Comparison of ENCODE assay signal across 8 cellular contexts in genomic region chr1:11907275-11908138, GRCh38. TPM values are rescaled to one million over a fixed set of nuclear protein-coding genes. Genes with fewer than 3 reads are reported as not detected.
DNase-seq lines count a peak whose midpoint lies in the region; ATAC-seq, FAIRE-seq and TF ChIP-seq lines count a peak whose summit lies in the region.

No MANE protein-coding gene starts in this region.

- TF ChIP-seq EP300 in HepG2 (IDR thresholded peaks at IDR 0.05; ENCODE audit: low read depth in 2 of 2, low read length in 2 of 2) (no peak), HepG2 (CRISPR knock-in tag; IDR thresholded peaks at IDR 0.05; ENCODE audit: borderline replicate concordance) (no peak)

- H2AFZ ChIP-seq in HepG2 (ENCODE audit: low read length) = no peak overlapping the region

- POLR2A ChIA-PET in HepG2 (lab: Yijun Ruan, JAX) = interaction anchor here (0.7 to 8.7 kb wide), 35 partner anchors 9 to 640 kb away, joined by 3 to 178 read pairs (median 8); partner anchors contain the start of genes AGTRAP, CLCN6, FBXO6 and KIAA2013

- ATAC-seq in GM19372 (IDR thresholded peaks at IDR 0.05; ENCODE audit: low read depth, unreplicated experiment) (peak; percentile 46), HG03565 (IDR thresholded peaks at IDR 0.05; ENCODE audit: unreplicated experiment) (peak; percentile 37), HepG2 (peak; percentile 63)

- peak; percentile 79 for FAIRE-seq in HepG2 (lab: Jason Lieb, UNC)

- H3K9ac ChIP-seq in BLaER1 treated with 17β-estradiol and CSF1 and Interleukin-3, amounts not matched to agents 10 nM and 100 nM = peak overlapping the region; percentile 88 to 98 (median 92)
- H3K9ac ChIP-seq in HepG2 (ENCODE audit: insufficient read depth, low read depth, low read length) = peak overlapping the region; percentile 99

- peaks cover 0 to 4% (median 0%) of the 10 kb centered on the region in 11 experiments; a peak in 2 of 22 replicates for H4K20me1 ChIP-seq in BLaER1 treated with 17β-estradiol and CSF1 and Interleukin-3, amounts not matched to agents 10 nM and 100 nM
- no peaks in the 10 kb centered on the region for H4K20me1 ChIP-seq in HepG2 (ENCODE audit: insufficient read depth, low read length)

- TF ChIP-seq CTCF in HepG2 (CRISPR knock-in tag; IDR thresholded peaks at IDR 0.05) = peak; percentile 84

- intact Hi-C loops in dendritic cell treated with granulocyte-macrophage colony-stimulating factor and Interleukin-4, amounts not matched to agents 40 ng/mL and 50 ng/mL, for 4 days (cut with micrococcal nuclease) = loop anchor here (2.0 to 5.0 kb wide), 3 partner anchors 69 to 115 kb away; no protein-coding TSS in a partner anchor
- intact Hi-C loops in HepG2 (cut with micrococcal nuclease; ENCODE audit: unreplicated experiment) = loop anchor here (1.0 to 5.0 kb wide), 3 partner anchors 21 to 65 kb away; no protein-coding TSS in a partner anchor

- peaks cover 6% of the 10 kb centered on the region for H3K36me3 Mint-ChIP-seq in dendritic cell treated with granulocyte-macrophage colony-stimulating factor and Interleukin-4, amounts not matched to agents 40 ng/mL and 50 ng/mL, for 4 days (ENCODE audit: low read depth)

- no peaks in the 10 kb centered on the region for H3K79me2 ChIP-seq in HepG2 (ENCODE audit: insufficient read depth, low read length)

- no peak for TF ChIP-seq POLR2A in HepG2 (IDR thresholded peaks at IDR 0.05; ENCODE audit: insufficient read depth in 1 of 2, low read depth in 2 of 2, low read length in 2 of 2)

- peak; percentile 34; the same call in 1 of the 2 replicates for TF ChIP-seq RAD21 in HepG2 (CRISPR knock-in tag; IDR thresholded peaks at IDR 0.05)

- peaks cover 25 to 41% (median 36%) of the 10 kb centered on the region in 10 experiments for H3K4me1 ChIP-seq in BLaER1 treated with 17β-estradiol and CSF1 and Interleukin-3, amounts not matched to agents 10 nM and 100 nM
- peaks cover 40% of the 10 kb centered on the region for H3K4me1 ChIP-seq in HepG2 (ENCODE audit: insufficient read depth, low read length)

- peak overlapping the region; percentile 98 for H3K27ac Mint-ChIP-seq in dendritic cell treated with granulocyte-macrophage colony-stimulating factor and Interleukin-4, amounts not matched to agents 40 ng/mL and 50 ng/mL, for 4 days

- 4% methylated on average over 21 of the region's 21 CpGs for WGBS in HepG2 (ENCODE audit: low lambda C conversion rate)

- in situ Hi-C loops in HepG2 (cut with HindIII; ENCODE audit: extremely low pct_ligation_motif_present, low pct_unique_long_range_greater_than_20kb) = no loop called here

- peak; percentile 89 for DNase-seq in NCI-H748 (lab: John Stamatoyannopoulos, UW; ENCODE audit: unreplicated experiment)
- DNase-seq in activated CD4-positive, alpha-beta T cell treated with anti-CD3 and anti-CD28 coated beads, Interleukin-2, amount 50 U/mL, for 4 hours = peak; percentile 88 to 90
- peak; percentile 93 for DNase-seq in HepG2 (ENCODE audit: low spot score)
- DNase-seq in stimulated activated CD4-positive, alpha-beta T cell treated with anti-CD3 and anti-CD28 coated beads, Interleukin-2, amount 100 ng/mL, for 4 hours (ENCODE audit: low read depth) = peak; percentile 84

- CTCF ChIA-PET in HepG2 (lab: Yijun Ruan, JAX; ENCODE audit: low intra/inter-chr PET ratio, low total read pairs) = interaction anchor here (1.5 kb wide), 1 partner anchor 69 kb away, joined by 15 read pairs; no protein-coding TSS in a partner anchor

- H3K27me3 ChIP-seq in BLaER1 treated with 17β-estradiol and CSF1 and Interleukin-3, amounts not matched to agents 10 nM and 100 nM = no peaks in the 10 kb centered on the region
- H3K27me3 ChIP-seq in HepG2 (ENCODE audit: control insufficient read depth in 1 of 2, insufficient read depth in 2 of 2, low read length in 2 of 2) = peaks cover 0 to 2% of the 10 kb centered on the region in 2 experiments; a peak in 2 of 5 replicates

- no peaks in the 10 kb centered on the region for H3K36me3 ChIP-seq in BLaER1 treated with 17β-estradiol and CSF1 and Interleukin-3, amounts not matched to agents 10 nM and 100 nM
- H3K36me3 ChIP-seq in HepG2 (replicated peaks in 1 of 2; ENCODE audit: control insufficient read depth in 1 of 2, insufficient read depth in 2 of 2, low read length in 2 of 2) = no peaks in the 10 kb centered on the region

- no TSS peak for BruUV-seq in HepG2 (replicated peaks; lab: Mats Ljungman, UMichigan)

- peak overlapping the region; percentile 82 for H3K4me3 Mint-ChIP-seq in dendritic cell treated with granulocyte-macrophage colony-stimulating factor and Interleukin-4, amounts not matched to agents 40 ng/mL and 50 ng/mL, for 4 days

- peak overlapping the region; percentile 57 to 97 (median 67) for H3K4me2 ChIP-seq in BLaER1 treated with 17β-estradiol and CSF1 and Interleukin-3, amounts not matched to agents 10 nM and 100 nM
- H3K4me2 ChIP-seq in HepG2 (ENCODE audit: low read depth, low read length) = peak overlapping the region; percentile 94

- H3K4me1 Mint-ChIP-seq in dendritic cell treated with granulocyte-macrophage colony-stimulating factor and Interleukin-4, amounts not matched to agents 40 ng/mL and 50 ng/mL, for 4 days (ENCODE audit: low read depth) = peaks cover 24% of the 10 kb centered on the region

- H3K27me3 Mint-ChIP-seq in dendritic cell treated with granulocyte-macrophage colony-stimulating factor and Interleukin-4, amounts not matched to agents 40 ng/mL and 50 ng/mL, for 4 days = peaks cover 4% of the 10 kb centered on the region

- H3K4me3 ChIP-seq in BLaER1 treated with 17β-estradiol and CSF1 and Interleukin-3, amounts not matched to agents 10 nM and 100 nM = peak overlapping the region in 3 of 10 experiments; percentile 57 to 66 (median 64); a peak in 5 of 20 replicates
- peak overlapping the region in 1 of 3 experiments; percentile 76; a peak in 3 of 6 replicates for H3K4me3 ChIP-seq in HepG2 (replicated peaks in 1 of 3; ENCODE audit: insufficient read depth in 1 of 3, low read depth in 2 of 3, low read length in 3 of 3)

- H3K9me3 ChIP-seq in BLaER1 treated with 17β-estradiol and CSF1 and Interleukin-3, amounts not matched to agents 10 nM and 100 nM (replicated peaks in 1 of 11) = no peaks in the 10 kb centered on the region
- no peaks in the 10 kb centered on the region for H3K9me3 ChIP-seq in HepG2 (ENCODE audit: low read length)

- H3K27ac ChIP-seq in BLaER1 treated with 17β-estradiol and CSF1 and Interleukin-3, amounts not matched to agents 10 nM and 100 nM = peak overlapping the region; percentile 93 to 99 (median 97)
- H3K27ac ChIP-seq in HepG2 (ENCODE audit: extremely low read length, insufficient read depth, low read length) = peak overlapping the region; percentile 100

- H3K9me3 Mint-ChIP-seq in dendritic cell treated with granulocyte-macrophage colony-stimulating factor and Interleukin-4, amounts not matched to agents 40 ng/mL and 50 ng/mL, for 4 days = no peaks in the 10 kb centered on the region

RNA-seq across cellular contexts. Expression of gene KIAA2013, which starts 18.7 kb away (rescaled TPM):
- total RNA-seq in HepG2 (2016; rRNA removed; fragmentation: Illumina TruSeq; extraction: Trizol) = 47.7 and 76.0 TPM in 2 replicates
- total RNA-seq in HepG2 (2016; cell fraction: cytosol; rRNA removed; fragmentation: Illumina TruSeq; extraction: Trizol; ENCODE audit: low read depth) = 39.0 and 40.3 TPM in 2 replicates
- 45.3 and 75.8 TPM in 2 replicates for total RNA-seq in HepG2 (2016; cell fraction: insoluble cytoplasmic fraction; rRNA removed; fragmentation: Illumina TruSeq; extraction: Trizol)
- total RNA-seq in HepG2 (2016; cell fraction: membrane; rRNA removed; fragmentation: Illumina TruSeq; extraction: Trizol) = 84.9 and 91.5 TPM in 2 replicates
- total RNA-seq in HepG2 (2016; cell fraction: nucleus; rRNA removed; fragmentation: Illumina TruSeq; extraction: Trizol) = 48.8 and 56.1 TPM in 2 replicates
- 141 and 163 TPM in 2 replicates for polyA plus RNA-seq in HepG2 (2011; rRNA removed)
- polyA plus RNA-seq in HepG2 (2011; cell fraction: cytosol; rRNA removed) = 151 and 283 TPM in 2 replicates
- 137 and 147 TPM in 2 replicates for polyA plus RNA-seq in HepG2 (2011; cell fraction: nucleus; rRNA removed)
- 61.9 and 67.1 TPM in 2 replicates for polyA plus RNA-seq in HepG2 (2012)
- polyA plus RNA-seq in HepG2 (2016; cell fraction: cytosol; fragmentation: Illumina TruSeq; extraction: Trizol; ENCODE audit: low read depth) = 45.1 and 45.9 TPM in 2 replicates
- polyA plus RNA-seq in HepG2 (2016; cell fraction: insoluble cytoplasmic fraction; fragmentation: Illumina TruSeq; extraction: Trizol; ENCODE audit: low read depth) = 53.5 and 55.6 TPM in 2 replicates
- 73.8 and 79.8 TPM in 2 replicates for polyA plus RNA-seq in HepG2 (2016; cell fraction: membrane; fragmentation: Illumina TruSeq; extraction: Trizol; ENCODE audit: low read depth)
- 92.2 and 94.4 TPM in 2 replicates for polyA plus RNA-seq in HepG2 (2016; cell fraction: nucleus; fragmentation: Illumina TruSeq; extraction: Trizol; ENCODE audit: insufficient read depth, low read depth)
- polyA minus RNA-seq in HepG2 (2011; rRNA and poly(A)+ RNA removed; ENCODE audit: low replicate concordance) = 68.1 and 270 TPM in 2 replicates
- polyA minus RNA-seq in HepG2 (2011; cell fraction: cytosol; rRNA and poly(A)+ RNA removed) = 85.2 and 94.3 TPM in 2 replicates
- 25.0 and 28.0 TPM in 2 replicates for polyA minus RNA-seq in HepG2 (2011; cell fraction: nucleus; rRNA and poly(A)+ RNA removed)

RNA-seq across cellular contexts. Expression of gene PLOD1, which starts 27.0 kb away (rescaled TPM):
- 31.0 and 70.1 TPM in 2 replicates for total RNA-seq in HepG2 (2016; rRNA removed; fragmentation: Illumina TruSeq; extraction: Trizol)
- total RNA-seq in HepG2 (2016; cell fraction: cytosol; rRNA removed; fragmentation: Illumina TruSeq; extraction: Trizol; ENCODE audit: low read depth) = 8.1 and 9.3 TPM in 2 replicates
- total RNA-seq in HepG2 (2016; cell fraction: insoluble cytoplasmic fraction; rRNA removed; fragmentation: Illumina TruSeq; extraction: Trizol) = 23.8 and 71.6 TPM in 2 replicates
- 22.0 and 25.0 TPM in 2 replicates for total RNA-seq in HepG2 (2016; cell fraction: membrane; rRNA removed; fragmentation: Illumina TruSeq; extraction: Trizol)
- total RNA-seq in HepG2 (2016; cell fraction: nucleus; rRNA removed; fragmentation: Illumina TruSeq; extraction: Trizol) = 69.1 and 83.4 TPM in 2 replicates
- polyA plus RNA-seq in HepG2 (2011; rRNA removed) = 318 and 361 TPM in 2 replicates
- polyA plus RNA-seq in HepG2 (2011; cell fraction: cytosol; rRNA removed) = 268 and 334 TPM in 2 replicates
- 289 and 340 TPM in 2 replicates for polyA plus RNA-seq in HepG2 (2011; cell fraction: nucleus; rRNA removed)
- polyA plus RNA-seq in HepG2 (2012) = 213 and 215 TPM in 2 replicates
- 10.1 and 11.2 TPM in 2 replicates for polyA plus RNA-seq in HepG2 (2016; cell fraction: cytosol; fragmentation: Illumina TruSeq; extraction: Trizol; ENCODE audit: low read depth)
- 27.4 and 35.7 TPM in 2 replicates for polyA plus RNA-seq in HepG2 (2016; cell fraction: insoluble cytoplasmic fraction; fragmentation: Illumina TruSeq; extraction: Trizol; ENCODE audit: low read depth)
- polyA plus RNA-seq in HepG2 (2016; cell fraction: membrane; fragmentation: Illumina TruSeq; extraction: Trizol; ENCODE audit: low read depth) = 15.6 and 19.4 TPM in 2 replicates
- polyA plus RNA-seq in HepG2 (2016; cell fraction: nucleus; fragmentation: Illumina TruSeq; extraction: Trizol; ENCODE audit: insufficient read depth, low read depth) = 135 and 151 TPM in 2 replicates
- polyA minus RNA-seq in HepG2 (2011; rRNA and poly(A)+ RNA removed; ENCODE audit: low replicate concordance) = 131 and 463 TPM in 2 replicates
- polyA minus RNA-seq in HepG2 (2011; cell fraction: cytosol; rRNA and poly(A)+ RNA removed) = 175 and 181 TPM in 2 replicates
- 85.1 and 85.4 TPM in 2 replicates for polyA minus RNA-seq in HepG2 (2011; cell fraction: nucleus; rRNA and poly(A)+ RNA removed)

RNA-seq across cellular contexts. Expression of gene NPPB, which starts 48.8 kb away (rescaled TPM):
- total RNA-seq in HepG2 (2016; rRNA removed; fragmentation: Illumina TruSeq; extraction: Trizol) = not detected in 2 replicates
- not detected in 2 replicates for total RNA-seq in HepG2 (2016; cell fraction: cytosol; rRNA removed; fragmentation: Illumina TruSeq; extraction: Trizol; ENCODE audit: low read depth)
- total RNA-seq in HepG2 (2016; cell fraction: insoluble cytoplasmic fraction; rRNA removed; fragmentation: Illumina TruSeq; extraction: Trizol) = 0.24 TPM in 1 of 2 replicates, not detected in the other
- total RNA-seq in HepG2 (2016; cell fraction: membrane; rRNA removed; fragmentation: Illumina TruSeq; extraction: Trizol) = not detected in 2 replicates
- total RNA-seq in HepG2 (2016; cell fraction: nucleus; rRNA removed; fragmentation: Illumina TruSeq; extraction: Trizol) = not detected in 2 replicates
- polyA plus RNA-seq in HepG2 (2011; rRNA removed) = 1.9 and 3.7 TPM in 2 replicates
- 2.1 TPM in 2 replicates for polyA plus RNA-seq in HepG2 (2011; cell fraction: cytosol; rRNA removed)
- polyA plus RNA-seq in HepG2 (2011; cell fraction: nucleus; rRNA removed) = 0.90 and 2.1 TPM in 2 replicates
- 0.77 and 4.3 TPM in 2 replicates for polyA plus RNA-seq in HepG2 (2012)
- not detected in 2 replicates for polyA plus RNA-seq in HepG2 (2016; cell fraction: cytosol; fragmentation: Illumina TruSeq; extraction: Trizol; ENCODE audit: low read depth)
- polyA plus RNA-seq in HepG2 (2016; cell fraction: insoluble cytoplasmic fraction; fragmentation: Illumina TruSeq; extraction: Trizol; ENCODE audit: low read depth) = not detected in 2 replicates
- polyA plus RNA-seq in HepG2 (2016; cell fraction: membrane; fragmentation: Illumina TruSeq; extraction: Trizol; ENCODE audit: low read depth) = not detected in 2 replicates
- polyA plus RNA-seq in HepG2 (2016; cell fraction: nucleus; fragmentation: Illumina TruSeq; extraction: Trizol; ENCODE audit: insufficient read depth, low read depth) = 0.79 and 0.81 TPM in 2 replicates
- 0.56 TPM in 1 of 2 replicates, not detected in the other for polyA minus RNA-seq in HepG2 (2011; rRNA and poly(A)+ RNA removed; ENCODE audit: low replicate concordance)
- 2.6 TPM in 1 of 2 replicates, not detected in the other for polyA minus RNA-seq in HepG2 (2011; cell fraction: cytosol; rRNA and poly(A)+ RNA removed)
- not detected in 2 replicates for polyA minus RNA-seq in HepG2 (2011; cell fraction: nucleus; rRNA and poly(A)+ RNA removed)

RNA-seq across cellular contexts. Expression of gene NPPA, which starts 59.9 kb away (rescaled TPM):
- total RNA-seq in HepG2 (2016; rRNA removed; fragmentation: Illumina TruSeq; extraction: Trizol) = not detected in 2 replicates
- total RNA-seq in HepG2 (2016; cell fraction: cytosol; rRNA removed; fragmentation: Illumina TruSeq; extraction: Trizol; ENCODE audit: low read depth) = not detected in 2 replicates
- total RNA-seq in HepG2 (2016; cell fraction: insoluble cytoplasmic fraction; rRNA removed; fragmentation: Illumina TruSeq; extraction: Trizol) = not detected in 2 replicates
- total RNA-seq in HepG2 (2016; cell fraction: membrane; rRNA removed; fragmentation: Illumina TruSeq; extraction: Trizol) = not detected in 2 replicates
- total RNA-seq in HepG2 (2016; cell fraction: nucleus; rRNA removed; fragmentation: Illumina TruSeq; extraction: Trizol) = not detected in 2 replicates
- not detected in 2 replicates for polyA plus RNA-seq in HepG2 (2011; rRNA removed)
- not detected in 2 replicates for polyA plus RNA-seq in HepG2 (2011; cell fraction: cytosol; rRNA removed)
- polyA plus RNA-seq in HepG2 (2011; cell fraction: nucleus; rRNA removed) = not detected in 2 replicates
- polyA plus RNA-seq in HepG2 (2012) = 0.92 and 1.8 TPM in 2 replicates
- polyA plus RNA-seq in HepG2 (2016; cell fraction: cytosol; fragmentation: Illumina TruSeq; extraction: Trizol; ENCODE audit: low read depth) = not detected in 2 replicates
- not detected in 2 replicates for polyA plus RNA-seq in HepG2 (2016; cell fraction: insoluble cytoplasmic fraction; fragmentation: Illumina TruSeq; extraction: Trizol; ENCODE audit: low read depth)
- polyA plus RNA-seq in HepG2 (2016; cell fraction: membrane; fragmentation: Illumina TruSeq; extraction: Trizol; ENCODE audit: low read depth) = not detected in 2 replicates
- not detected in 2 replicates for polyA plus RNA-seq in HepG2 (2016; cell fraction: nucleus; fragmentation: Illumina TruSeq; extraction: Trizol; ENCODE audit: insufficient read depth, low read depth)
- polyA minus RNA-seq in HepG2 (2011; rRNA and poly(A)+ RNA removed; ENCODE audit: low replicate concordance) = not detected in 2 replicates
- not detected in 2 replicates for polyA minus RNA-seq in HepG2 (2011; cell fraction: cytosol; rRNA and poly(A)+ RNA removed)
- polyA minus RNA-seq in HepG2 (2011; cell fraction: nucleus; rRNA and poly(A)+ RNA removed) = not detected in 2 replicates
